Comparison of ENCODE assay signal across 1 cellular context in genomic region chr7:44798649-44799275, GRCh38.
TF ChIP-seq lines count a peak whose summit lies in the region.

No MANE protein-coding gene starts in this region.

TF ChIP-seq in GM12878, 131 proteins besides CTCF, POLR2A, EP300 and RAD21:
- TF ChIP-seq CBX3 (IDR thresholded peaks at IDR 0.05; ENCODE audit: borderline replicate concordance, low read depth) (no peak), SMAD5 (IDR thresholded peaks at IDR 0.05; ENCODE audit: low read depth) (peak; percentile 55; the same call in 1 of the 2 replicates)
